ENCODE assay signal across 11 cellular contexts in genomic region chr4:108370291-108370690, GRCh38.
A peak's percentile ranks its signal among the peaks of the same experiment; 100 is the strongest.
DNase-seq lines count a peak whose midpoint lies in the region; ATAC-seq and TF ChIP-seq lines count a peak whose summit lies in the region.
"Had no signal": no experiment of that assay in that cellular context is flagged by ENCODE, and none has a peak within 500 bp of the region (broad histone marks: within the 10 kb centered on the region; RNA-seq: fewer than 3 reads in every experiment).

No MANE protein-coding gene starts in this region.

- in situ Hi-C loops in gastrocnemius medialis (cut with MboI; ENCODE audit: low sequenced_read_pairs in 4 of 4), result no loop called here

- peak overlapping the region; percentile 71 to 83 (median 78) for H3K4me3 Mint-ChIP-seq in T-cell
- peak overlapping the region; percentile 87 for H3K4me3 Mint-ChIP-seq in activated naive CD8-positive, alpha-beta T cell
- H3K4me3 Mint-ChIP-seq: memory B cell had no signal

- no peaks in the 10 kb centered on the region for H3K4me1 ChIP-seq in gastrocnemius medialis
- H3K4me1 ChIP-seq in A673 (ENCODE audit: insufficient read depth, low read length, poor library complexity, severe bottlenecking), result no peaks in the 10 kb centered on the region
- H3K4me1 ChIP-seq: adrenal gland had no signal

- H3K27me3 ChIP-seq in gastrocnemius medialis (peaks cover 6 to 7% (median 6%) of the 10 kb centered on the region in 3 donors), A673 (replicated peaks; ENCODE audit: insufficient read depth, low read depth, low read length, poor library complexity) (peaks cover 34% of the 10 kb centered on the region)
- H3K27me3 ChIP-seq: adrenal gland had no signal

- H3K36me3 Mint-ChIP-seq in T-cell, result no peaks in the 10 kb centered on the region
- no peaks in the 10 kb centered on the region for H3K36me3 Mint-ChIP-seq in activated naive CD8-positive, alpha-beta T cell
- H3K36me3 Mint-ChIP-seq: memory B cell had no signal

- H3K27ac ChIP-seq in gastrocnemius medialis (no peak overlapping the region), A673 (ENCODE audit: low read depth, low read length, poor library complexity, severe bottlenecking) (no peak overlapping the region)
- H3K27ac ChIP-seq: adrenal gland had no signal

- POLR2A ChIA-PET in T-cell (lab: Charles Lee) (interaction anchor here in 1 of 2 donors (1.1 kb wide), 1 partner anchor 15 kb away, joined by 3 read pairs; no protein-coding TSS in a partner anchor), A673 (lab: Charles Lee; ENCODE audit: low non-redundant PET) (no interaction called here)

- no peak for TF ChIP-seq POLR2A in gastrocnemius medialis (IDR thresholded peaks at IDR 0.05)

- peaks cover 48 to 61% (median 48%) of the 10 kb centered on the region in 3 donors for H3K4me1 Mint-ChIP-seq in T-cell
- peaks cover 43% of the 10 kb centered on the region for H3K4me1 Mint-ChIP-seq in activated naive CD8-positive, alpha-beta T cell (ENCODE audit: low read depth)
- H3K4me1 Mint-ChIP-seq: memory B cell had no signal

- ATAC-seq in T-cell (replicated peaks in 1 of 4) (peak; percentile 46 to 88 (median 61)), gastrocnemius medialis (no peak), GM18858 (IDR thresholded peaks at IDR 0.05; ENCODE audit: unreplicated experiment) (no peak)
- ATAC-seq: sciatic nerve had no signal

- peaks cover 0 to 3% of the 10 kb centered on the region in 2 donors for H3K27me3 Mint-ChIP-seq in T-cell
- no peaks in the 10 kb centered on the region for H3K27me3 Mint-ChIP-seq in activated naive CD8-positive, alpha-beta T cell

- H3K9me3 ChIP-seq in gastrocnemius medialis (no peaks in the 10 kb centered on the region), A673 (ENCODE audit: low read depth, low read length, poor library complexity, severe bottlenecking) (no peaks in the 10 kb centered on the region)
- H3K9me3 ChIP-seq: adrenal gland had no signal

- H3K4me3 ChIP-seq in GM12865 (ENCODE audit: low read depth, low read length) (peak overlapping the region; percentile 35), gastrocnemius medialis (no peak overlapping the region), A673 (ENCODE audit: low read depth, low read length, poor library complexity, severe bottlenecking) (no peak overlapping the region)

- H3K27ac Mint-ChIP-seq in T-cell, result peak overlapping the region in 1 of 2 donors; percentile 76
- H3K27ac Mint-ChIP-seq in activated naive CD8-positive, alpha-beta T cell, result peak overlapping the region; percentile 89
- H3K27ac Mint-ChIP-seq: memory B cell had no signal

- TF ChIP-seq CTCF in GM12865 (IDR thresholded peaks at IDR 0.05; ENCODE audit: insufficient read depth, low read depth, low read length, missing control alignments) (no peak), gastrocnemius medialis (IDR thresholded peaks at IDR 0.05 in 4 of 5, conservative IDR thresholded peaks at IDR 0.05 in 1 of 5) (no peak), A673 (conservative IDR thresholded peaks at IDR 0.05; ENCODE audit: low read depth, low read length) (no peak)

- intact Hi-C loops in gastrocnemius medialis (cut with DNase I; ENCODE audit: low total_unique reads), result no loop called here
- intact Hi-C loops in A673 (cut with micrococcal nuclease; ENCODE audit: unreplicated experiment), result no loop called here

- peak; percentile 34 for DNase-seq in GM12865 (ENCODE audit: low read depth)
- DNase-seq in T-cell, result peak in 27 of 34 experiments; percentile 7 to 54 (median 31)
- DNase-seq in stimulated activated CD4-positive, alpha-beta T cell treated with anti-CD3 and anti-CD28 coated beads, Interleukin-12 subunit alpha, Interleukin-12 subunit beta, amount 100 ng/mL, for 4 hours, result peak; percentile 22
- no peak for DNase-seq in gastrocnemius medialis
- no peak for DNase-seq in A673 (ENCODE audit: low spot score)
- no peak for DNase-seq in amniotic stem cell (lab: John Stamatoyannopoulos, UW)

- no TSS peak for BruUV-seq in A673 (replicated peaks; lab: Mats Ljungman, UMichigan)

- H3K36me3 ChIP-seq in gastrocnemius medialis, result no peaks in the 10 kb centered on the region
- H3K36me3 ChIP-seq in A673 (ENCODE audit: insufficient read depth, low read length, poor library complexity, severe bottlenecking), result no peaks in the 10 kb centered on the region
- H3K36me3 ChIP-seq: adrenal gland had no signal

- CTCF ChIA-PET in T-cell (lab: Charles Lee), result no interaction called here
- CTCF ChIA-PET in A673 (lab: Charles Lee), result no interaction called here

- no peaks in the 10 kb centered on the region for H3K9me3 Mint-ChIP-seq in T-cell
- H3K9me3 Mint-ChIP-seq in activated naive CD8-positive, alpha-beta T cell (ENCODE audit: low read depth), result no peaks in the 10 kb centered on the region
- H3K9me3 Mint-ChIP-seq: memory B cell had no signal

Comparison
In these comparisons a context has a peak if more than half of its experiments do, and no peak if none do; other contexts are left out.
1. DNase-seq: peak in GM12865 (single experiment), T-cell (27 of 34) and stimulated activated CD4-positive, alpha-beta T cell treated with anti-CD3 and anti-CD28 coated beads, Interleukin-12 subunit alpha, Interleukin-12 subunit beta, amount 100 ng/mL, for 4 hours (single experiment); none in gastrocnemius medialis (0 of 2), A673 (single experiment) and amniotic stem cell (single experiment).
2. ATAC-seq: peak in T-cell (4 of 4); none in gastrocnemius medialis (0 of 2) and GM18858 (single experiment).